Comparison of ENCODE assay signal across 33 cellular contexts in the genomic region with DNA sequence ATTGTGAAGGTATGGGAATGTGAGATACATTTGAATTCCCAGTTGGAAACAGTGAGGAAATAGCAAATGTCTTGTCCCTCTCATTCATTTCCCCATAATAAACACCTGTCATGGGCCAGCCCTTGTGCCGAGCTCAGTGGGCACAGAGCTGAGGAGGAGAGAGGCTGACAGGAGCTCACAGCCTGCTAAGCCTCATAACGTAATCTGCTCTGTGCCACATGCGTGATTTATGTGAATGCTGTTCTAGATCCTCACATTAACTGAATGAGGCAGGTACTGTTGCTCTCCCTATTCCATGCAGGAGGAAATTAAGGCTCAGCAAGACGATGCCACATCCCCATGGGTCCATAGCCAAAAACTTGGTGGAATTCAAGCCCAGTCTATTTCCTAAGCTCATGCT. TPM values are rescaled to one million over a fixed set of nuclear protein-coding genes. Genes with fewer than 3 reads are reported as not detected.
"Had no signal": no experiment of that assay in that cellular context is flagged by ENCODE, and none has a peak within 500 bp of the region (broad histone marks: within the 10 kb centered on the region; RNA-seq: fewer than 3 reads in every experiment).

No MANE protein-coding gene starts in this region.

- DNase-seq: activated CD4-positive, alpha-beta T cell treated with anti-CD3 and anti-CD28 coated beads for 1 hour; activated CD4-positive, alpha-beta T cell treated with anti-CD3 and anti-CD28 coated beads, Interleukin-2, amount 10 ng/mL, durations not matched to agents 24 days and 14 days; activated CD4-positive, alpha-beta T cell treated with anti-CD3 and anti-CD28 coated beads, Interleukin-2, amount 50 U/mL, for 48 hours; activated CD8-positive, alpha-beta memory T cell treated with anti-CD3 and anti-CD28 coated beads, Interleukin-2, amount 10 ng/mL, durations not matched to agents 7 days and 5 days; activated effector memory CD4-positive, alpha-beta T cell treated with Interleukin-2 at 50 U/mL for 16 hours; activated naive CD4-positive, alpha-beta T cell; activated T-cell treated with anti-CD3 and anti-CD28 coated beads, Interleukin-2, amount 50 U/mL, for 24 hours; aorta; central memory CD4-positive, alpha-beta T cell; Karpas-422; MM.1S; NCI-H1105 treated with DMSO at 0.1 percent for 48 hours; NCI-H146; NCI-H187 treated with DMSO at 0.1 percent for 48 hours; NCI-H2081 treated with DMSO at 0.1 percent for 48 hours; NCI-H2227 treated with DMSO at 0.1 percent for 48 hours; NCI-H446 treated with DMSO at 0.1 percent for 48 hours; NCI-H524 treated with DMSO at 0.1 percent for 48 hours; NCI-H748 treated with DMSO at 0.1 percent for 48 hours; NK-92 treated with Interleukin-12 subunit alpha and Interleukin-12 subunit beta, amount 100 ng/mL, for 24 hours; OCI-M1; RPMI8226; SJCRH30; SW 1271 had no signal

- H3K36me3 ChIP-seq: SJCRH30 had no signal

- H3K27me3 Mint-ChIP-seq: activated CD4-positive, alpha-beta T cell treated with anti-CD3 and anti-CD28 coated beads, Interleukin-2, amount 10 ng/mL, durations not matched to agents 24 days and 14 days; activated CD8-positive, alpha-beta memory T cell treated with anti-CD3 and anti-CD28 coated beads, Interleukin-2, amount 10 ng/mL, durations not matched to agents 7 days and 5 days; activated naive CD4-positive, alpha-beta T cell treated with anti-CD3 and anti-CD28 coated beads, Interleukin-2, amount 50 U/mL, for 24 hours; activated T-cell treated with anti-CD3 and anti-CD28 coated beads, Interleukin-2, amount 50 U/mL, for 24 hours had no signal

- H3K36me3 Mint-ChIP-seq: activated CD8-positive, alpha-beta memory T cell treated with anti-CD3 and anti-CD28 coated beads, Interleukin-2, amount 10 ng/mL, durations not matched to agents 7 days and 5 days had no signal

- H3K4me1 Mint-ChIP-seq: activated CD8-positive, alpha-beta memory T cell treated with anti-CD3 and anti-CD28 coated beads, Interleukin-2, amount 10 ng/mL, durations not matched to agents 7 days and 5 days; activated naive CD4-positive, alpha-beta T cell treated with anti-CD3 and anti-CD28 coated beads, Interleukin-2, amount 50 U/mL, for 24 hours had no signal

- H3K4me3 ChIP-seq: K562, SJCRH30 had no signal

- H3K27ac Mint-ChIP-seq: activated CD4-positive, alpha-beta T cell treated with anti-CD3 and anti-CD28 coated beads, Interleukin-2, amount 10 ng/mL, durations not matched to agents 24 days and 14 days; activated CD8-positive, alpha-beta memory T cell treated with anti-CD3 and anti-CD28 coated beads, Interleukin-2, amount 10 ng/mL, durations not matched to agents 7 days and 5 days; activated naive CD4-positive, alpha-beta T cell treated with anti-CD3 and anti-CD28 coated beads, Interleukin-2, amount 50 U/mL, for 24 hours; activated T-cell treated with anti-CD3 and anti-CD28 coated beads, Interleukin-2, amount 50 U/mL, for 24 hours; activated T-helper 1 cell treated with anti-CD3 and anti-CD28 coated beads, Interleukin-12 subunit alpha, Interleukin-12 subunit beta, Interleukin-2, Interleukin-4 antibody, amounts not matched to agents 30 ng/mL and 10 ng/mL and 1 ng/mL, durations not matched to agents 14 hours and 24 hours and 36 hours; WTC11 had no signal

- H3K27me3 ChIP-seq: SJCRH30 had no signal

- H3K9me3 ChIP-seq: SJCRH30 had no signal

- H3K9me3 Mint-ChIP-seq: activated CD4-positive, alpha-beta T cell treated with anti-CD3 and anti-CD28 coated beads, Interleukin-2, amount 10 ng/mL, durations not matched to agents 24 days and 14 days; activated naive CD4-positive, alpha-beta T cell treated with anti-CD3 and anti-CD28 coated beads, Interleukin-2, amount 50 U/mL, for 24 hours; activated T-cell treated with anti-CD3 and anti-CD28 coated beads, Interleukin-2, amount 50 U/mL, for 24 hours; activated T-helper 1 cell treated with anti-CD3 and anti-CD28 coated beads, Interleukin-12 subunit alpha, Interleukin-12 subunit beta, Interleukin-2, Interleukin-4 antibody, amounts not matched to agents 30 ng/mL and 10 ng/mL and 1 ng/mL, durations not matched to agents 14 hours and 24 hours and 36 hours; WTC11 had no signal

- ATAC-seq: activated CD8-positive, alpha-beta memory T cell treated with anti-CD3 and anti-CD28 coated beads, Interleukin-2, amount 10 ng/mL, durations not matched to agents 7 days and 5 days; K562; Panc1; Right ventricle myocardium inferior; SK-N-SH treated with all-trans-retinoic acid at 6 μM for 48 hours; WTC11 had no signal

- H3K4me3 Mint-ChIP-seq: activated CD4-positive, alpha-beta T cell treated with anti-CD3 and anti-CD28 coated beads, Interleukin-2, amount 10 ng/mL, durations not matched to agents 24 days and 14 days; activated CD8-positive, alpha-beta memory T cell treated with anti-CD3 and anti-CD28 coated beads, Interleukin-2, amount 10 ng/mL, durations not matched to agents 7 days and 5 days; activated naive CD4-positive, alpha-beta T cell treated with anti-CD3 and anti-CD28 coated beads, Interleukin-2, amount 50 U/mL, for 24 hours; activated T-cell treated with anti-CD3 and anti-CD28 coated beads, Interleukin-2, amount 50 U/mL, for 24 hours; activated T-helper 1 cell treated with anti-CD3 and anti-CD28 coated beads, Interleukin-12 subunit alpha, Interleukin-12 subunit beta, Interleukin-2, Interleukin-4 antibody, amounts not matched to agents 30 ng/mL and 10 ng/mL and 1 ng/mL, durations not matched to agents 14 hours and 24 hours and 36 hours; WTC11 had no signal

- H3K27ac ChIP-seq: SJCRH30 had no signal

RNA-seq across cellular contexts. Expression of gene RHO, which starts 35.2 kb away (rescaled TPM):
- total RNA-seq: activated CD4-positive, alpha-beta T cell treated with anti-CD3 and anti-CD28 coated beads, Interleukin-2, amount 10 ng/mL, durations not matched to agents 24 days and 14 days; activated CD8-positive, alpha-beta memory T cell treated with anti-CD3 and anti-CD28 coated beads, Interleukin-2, amount 10 ng/mL, durations not matched to agents 7 days and 5 days; activated T-helper 1 cell treated with anti-CD3 and anti-CD28 coated beads, Interleukin-12 subunit alpha, Interleukin-12 subunit beta, Interleukin-2, Interleukin-4 antibody, amounts not matched to agents 30 ng/mL and 10 ng/mL and 1 ng/mL, durations not matched to agents 14 hours and 24 hours and 36 hours; bronchial epithelial cell; K562; Right ventricle myocardium inferior; SJCRH30; T-helper 1 cell treated with Interleukin-12 subunit alpha and Interleukin-12 subunit beta and Interleukin-4 antibody, amounts not matched to agents 30 ng/mL and 1 ng/mL, for 36 hours; WTC11 had no signal
- polyA plus RNA-seq: aorta, K562 had no signal

RNA-seq across cellular contexts. Expression of gene H1-8, which starts 49.8 kb away (rescaled TPM):
- total RNA-seq: activated CD4-positive, alpha-beta T cell treated with anti-CD3 and anti-CD28 coated beads, Interleukin-2, amount 10 ng/mL, durations not matched to agents 24 days and 14 days; activated CD8-positive, alpha-beta memory T cell treated with anti-CD3 and anti-CD28 coated beads, Interleukin-2, amount 10 ng/mL, durations not matched to agents 7 days and 5 days; activated T-helper 1 cell treated with anti-CD3 and anti-CD28 coated beads, Interleukin-12 subunit alpha, Interleukin-12 subunit beta, Interleukin-2, Interleukin-4 antibody, amounts not matched to agents 30 ng/mL and 10 ng/mL and 1 ng/mL, durations not matched to agents 14 hours and 24 hours and 36 hours; aorta; bronchial epithelial cell; K562; Right ventricle myocardium inferior; SJCRH30; T-helper 1 cell treated with Interleukin-12 subunit alpha and Interleukin-12 subunit beta and Interleukin-4 antibody, amounts not matched to agents 30 ng/mL and 1 ng/mL, for 36 hours; WTC11 had no signal
- polyA plus RNA-seq: aorta, K562 had no signal
